1 cellular context compared by ENCODE assay signal in genomic region chr1:148385371-148386030, GRCh38.
TF ChIP-seq lines count a peak whose summit lies in the region.

No MANE protein-coding gene starts in this region.

TF ChIP-seq in GM23338, 12 proteins besides CTCF, POLR2A, EP300 and RAD21 (continued from another document):
- TF ChIP-seq REST (IDR thresholded peaks at IDR 0.05; ENCODE audit: unreplicated experiment): no peak
- no peak for TF ChIP-seq ETS1 (IDR thresholded peaks at IDR 0.05)
- TF ChIP-seq ZNF462 (CRISPR knock-in tag; IDR thresholded peaks at IDR 0.05): no peak
- no peak for TF ChIP-seq EZH2phosphoT487 (IDR thresholded peaks at IDR 0.05; ENCODE audit: unreplicated experiment)
